1 cellular context compared by ENCODE assay signal in the genomic region with DNA sequence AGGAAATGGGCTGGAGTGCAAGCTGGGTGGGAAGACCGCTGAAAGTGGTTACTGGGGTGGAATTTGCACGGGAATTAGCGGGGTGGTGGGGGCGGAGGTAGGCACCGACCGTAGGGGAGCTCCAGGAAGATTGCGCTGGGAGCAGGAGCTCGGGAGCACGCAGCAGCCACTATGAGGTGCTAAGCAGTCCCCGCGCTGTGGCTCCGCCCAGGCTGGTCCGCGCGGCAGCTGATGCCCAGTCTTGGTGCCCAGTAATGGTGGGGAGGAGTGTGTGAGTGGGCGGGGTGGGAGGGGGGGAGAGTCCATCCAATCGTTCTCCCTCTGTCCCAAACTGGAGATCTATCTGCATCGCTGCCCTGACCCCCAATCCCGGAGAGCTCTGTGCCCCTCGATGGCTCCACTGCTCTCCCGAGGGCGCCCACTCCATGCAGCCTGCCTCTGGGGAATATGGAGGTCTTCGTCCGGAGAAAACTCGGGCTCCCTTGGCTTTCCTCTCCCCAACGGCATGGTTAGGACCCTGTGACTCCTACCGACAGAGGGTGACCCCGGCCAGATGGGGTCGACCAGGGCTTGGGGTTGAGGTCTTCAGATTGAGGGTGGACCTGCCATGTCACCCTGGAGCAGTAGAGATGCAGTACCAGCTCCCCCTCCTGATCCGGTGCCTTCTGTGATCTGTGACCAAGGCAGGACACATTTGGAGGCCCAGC.
TF ChIP-seq lines count a peak whose summit lies in the region.

No MANE protein-coding gene starts in this region.

TF ChIP-seq in A549, 52 proteins besides CTCF, POLR2A, EP300 and RAD21:
- TF ChIP-seq MYC (IDR thresholded peaks at IDR 0.05; ENCODE audit: borderline replicate concordance, low read length) = no peak
- TF ChIP-seq NFE2L2 (conservative IDR thresholded peaks at IDR 0.05; ENCODE audit: low read length) = no peak
- TF ChIP-seq, protein P1, sequence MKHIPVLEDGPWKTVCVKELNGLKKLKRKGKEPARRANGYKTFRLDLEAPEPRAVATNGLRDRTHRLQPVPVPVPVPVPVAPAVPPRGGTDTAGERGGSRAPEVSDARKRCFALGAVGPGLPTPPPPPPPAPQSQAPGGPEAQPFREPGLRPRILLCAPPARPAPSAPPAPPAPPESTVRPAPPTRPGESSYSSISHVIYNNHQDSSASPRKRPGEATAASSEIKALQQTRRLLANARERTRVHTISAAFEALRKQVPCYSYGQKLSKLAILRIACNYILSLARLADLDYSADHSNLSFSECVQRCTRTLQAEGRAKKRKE (CRISPR knock-in tag; IDR thresholded peaks at IDR 0.05; ENCODE audit: low read depth) = no peak
- TF ChIP-seq BHLHE40 (IDR thresholded peaks at IDR 0.05; ENCODE audit: low read depth, low read length) = no peak
- no peak for TF ChIP-seq FOSB (CRISPR knock-in tag; IDR thresholded peaks at IDR 0.05)
- TF ChIP-seq, protein P2, sequence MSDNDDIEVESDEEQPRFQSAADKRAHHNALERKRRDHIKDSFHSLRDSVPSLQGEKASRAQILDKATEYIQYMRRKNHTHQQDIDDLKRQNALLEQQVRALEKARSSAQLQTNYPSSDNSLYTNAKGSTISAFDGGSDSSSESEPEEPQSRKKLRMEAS (IDR thresholded peaks at IDR 0.05) = no peak
- no peak for TF ChIP-seq EHF (CRISPR knock-in tag; IDR thresholded peaks at IDR 0.05)
- TF ChIP-seq HOXB5 (CRISPR knock-in tag; IDR thresholded peaks at IDR 0.05) = no peak
- no peak for TF ChIP-seq RARB (CRISPR knock-in tag; IDR thresholded peaks at IDR 0.05)
- TF ChIP-seq ZNF302 (CRISPR knock-in tag; IDR thresholded peaks at IDR 0.05) = no peak
- TF ChIP-seq, protein P3, sequence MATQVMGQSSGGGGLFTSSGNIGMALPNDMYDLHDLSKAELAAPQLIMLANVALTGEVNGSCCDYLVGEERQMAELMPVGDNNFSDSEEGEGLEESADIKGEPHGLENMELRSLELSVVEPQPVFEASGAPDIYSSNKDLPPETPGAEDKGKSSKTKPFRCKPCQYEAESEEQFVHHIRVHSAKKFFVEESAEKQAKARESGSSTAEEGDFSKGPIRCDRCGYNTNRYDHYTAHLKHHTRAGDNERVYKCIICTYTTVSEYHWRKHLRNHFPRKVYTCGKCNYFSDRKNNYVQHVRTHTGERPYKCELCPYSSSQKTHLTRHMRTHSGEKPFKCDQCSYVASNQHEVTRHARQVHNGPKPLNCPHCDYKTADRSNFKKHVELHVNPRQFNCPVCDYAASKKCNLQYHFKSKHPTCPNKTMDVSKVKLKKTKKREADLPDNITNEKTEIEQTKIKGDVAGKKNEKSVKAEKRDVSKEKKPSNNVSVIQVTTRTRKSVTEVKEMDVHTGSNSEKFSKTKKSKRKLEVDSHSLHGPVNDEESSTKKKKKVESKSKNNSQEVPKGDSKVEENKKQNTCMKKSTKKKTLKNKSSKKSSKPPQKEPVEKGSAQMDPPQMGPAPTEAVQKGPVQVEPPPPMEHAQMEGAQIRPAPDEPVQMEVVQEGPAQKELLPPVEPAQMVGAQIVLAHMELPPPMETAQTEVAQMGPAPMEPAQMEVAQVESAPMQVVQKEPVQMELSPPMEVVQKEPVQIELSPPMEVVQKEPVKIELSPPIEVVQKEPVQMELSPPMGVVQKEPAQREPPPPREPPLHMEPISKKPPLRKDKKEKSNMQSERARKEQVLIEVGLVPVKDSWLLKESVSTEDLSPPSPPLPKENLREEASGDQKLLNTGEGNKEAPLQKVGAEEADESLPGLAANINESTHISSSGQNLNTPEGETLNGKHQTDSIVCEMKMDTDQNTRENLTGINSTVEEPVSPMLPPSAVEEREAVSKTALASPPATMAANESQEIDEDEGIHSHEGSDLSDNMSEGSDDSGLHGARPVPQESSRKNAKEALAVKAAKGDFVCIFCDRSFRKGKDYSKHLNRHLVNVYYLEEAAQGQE (IDR thresholded peaks at IDR 0.05) = no peak
- no peak for TF ChIP-seq CHD4 (IDR thresholded peaks at IDR 0.05; ENCODE audit: borderline replicate concordance)
